Comparison of ENCODE assay signal across 31 cellular contexts in genomic region chr7:71506822-71507221, GRCh38.
"Had no signal": no experiment of that assay in that cellular context is flagged by ENCODE, and none has a peak within 500 bp of the region (broad histone marks: within the 10 kb centered on the region; RNA-seq: fewer than 3 reads in every experiment).

No MANE protein-coding gene starts in this region.

- H3K9me3 ChIP-seq: MG63 had no signal

- H3K36me3 ChIP-seq: MG63 had no signal

- H3K27me3 ChIP-seq: MG63 had no signal

- DNase-seq: Karpas-422, Kasumi-1, MG63, MM.1S, MV-4-11, NCI-H1048, NCI-H1092, NCI-H1092 treated with DMSO at 0.1 percent for 48 hours, NCI-H1417, NCI-H1417 treated with DMSO at 0.1 percent for 48 hours, NCI-H1436, NCI-H1436 treated with DMSO at 0.1 percent for 48 hours, NCI-H146, NCI-H1694, NCI-H1694 treated with DMSO at 0.1 percent for 48 hours, NCI-H187, NCI-H187 treated with DMSO at 0.1 percent for 48 hours, NCI-H1930, NCI-H2081, NCI-H2081 treated with DMSO at 0.1 percent for 48 hours, NCI-H2107, NCI-H2171, NCI-H2171 treated with DMSO at 0.1 percent for 48 hours, NCI-H2227 treated with DMSO at 0.1 percent for 48 hours, NCI-H226, NCI-H345, NCI-H446, NCI-H446 treated with DMSO at 0.1 percent for 48 hours, NCI-H510A, NCI-H510A treated with DMSO at 0.1 percent for 48 hours, NCI-H524 had no signal

- H3K4me3 ChIP-seq: MG63 had no signal
